ENCODE assay signal across 33 cellular contexts in genomic region chr3:150965436-150965835, GRCh38. TPM values are rescaled to one million over a fixed set of nuclear protein-coding genes. Genes with fewer than 3 reads are reported as not detected.
"Had no signal": no experiment of that assay in that cellular context is flagged by ENCODE, and none has a peak within 500 bp of the region (broad histone marks: within the 10 kb centered on the region; RNA-seq: fewer than 3 reads in every experiment).

No MANE protein-coding gene starts in this region.

- H3K36me3 Mint-ChIP-seq: activated naive CD4-positive, alpha-beta T cell treated with anti-CD3 and anti-CD28 coated beads, Interleukin-2, amount 50 U/mL, for 72 hours had no signal

- H3K36me3 ChIP-seq: brain microvascular endothelial cell, cardiac muscle cell, MG63 had no signal

- FAIRE-seq: RCC 7860 had no signal

- ATAC-seq: activated CD8-positive, alpha-beta T cell treated with anti-CD3 and anti-CD28 coated beads for 36 hours; PC-3 had no signal

- DNase-seq: activated B cell treated with CpG ODN at 0.5 μM for 24 hours; activated CD4-positive, alpha-beta T cell treated with anti-CD3 and anti-CD28 coated beads, Interleukin-2, amount 10 ng/mL, durations not matched to agents 24 days and 14 days; activated CD4-positive, alpha-beta T cell treated with anti-CD3 and anti-CD28 coated beads, Interleukin-2, amount 50 U/mL, for 4 hours; activated CD4-positive, CD25-positive, alpha-beta regulatory T cell treated with anti-CD3 and anti-CD28 coated beads, Interleukin-2, amount 50 U/mL, for 72 hours; activated CD8-positive, alpha-beta T cell treated with anti-CD3 and anti-CD28 coated beads for 36 hours; activated gamma-delta T cell; activated naive CD4-positive, alpha-beta T cell treated with anti-CD3 and anti-CD28 coated beads for 36 hours; activated T-cell treated with anti-CD3 and anti-CD28 coated beads, Interleukin-2, amount 50 U/mL, for 24 hours; amniotic stem cell; aorta; brain microvascular endothelial cell; Kasumi-1; KG1; MG63; NCI-H1048; NCI-H1105 treated with DMSO at 0.1 percent for 48 hours; NCI-H1436; NCI-H1694 treated with DMSO at 0.1 percent for 48 hours; NCI-H2029; NCI-H345; NCI-H524 treated with DMSO at 0.1 percent for 48 hours; NK-92 treated with Interleukin-12 subunit alpha and Interleukin-12 subunit beta, amount 100 ng/mL, for 24 hours; PC-3; Right ventricle myocardium superior; SW 1271; T-helper 1 cell; T-helper 2 cell; T-helper 9 cell had no signal

- H3K27ac Mint-ChIP-seq: activated B cell treated with CpG ODN at 0.5 μM for 24 hours; activated CD4-positive, alpha-beta T cell treated with anti-CD3 and anti-CD28 coated beads, Interleukin-2, amount 10 ng/mL, durations not matched to agents 24 days and 14 days; activated CD8-positive, alpha-beta T cell treated with anti-CD3 and anti-CD28 coated beads for 36 hours; activated naive CD4-positive, alpha-beta T cell treated with anti-CD3 and anti-CD28 coated beads for 36 hours; activated naive CD4-positive, alpha-beta T cell treated with anti-CD3 and anti-CD28 coated beads, Interleukin-2, amount 50 U/mL, for 72 hours; activated T-cell treated with anti-CD3 and anti-CD28 coated beads, Interleukin-2, amount 50 U/mL, for 24 hours; activated T-helper 2 cell treated with anti-CD3 and anti-CD28 coated beads, Interferon-gamma antibody, Interleukin-2, Interleukin-4, amounts not matched to agents 10 μg/mL and 5 μg/mL and 100 μg/mL, durations not matched to agents 14 hours and 24 hours and 36 hours had no signal

- H3K4me3 Mint-ChIP-seq: activated B cell treated with CpG ODN at 0.5 μM for 24 hours; activated CD4-positive, alpha-beta T cell treated with anti-CD3 and anti-CD28 coated beads, Interleukin-2, amount 10 ng/mL, durations not matched to agents 24 days and 14 days; activated CD8-positive, alpha-beta T cell treated with anti-CD3 and anti-CD28 coated beads for 36 hours; activated naive CD4-positive, alpha-beta T cell treated with anti-CD3 and anti-CD28 coated beads for 36 hours; activated T-cell treated with anti-CD3 and anti-CD28 coated beads, Interleukin-2, amount 50 U/mL, for 24 hours had no signal

- H3K27me3 ChIP-seq: brain microvascular endothelial cell, cardiac muscle cell had no signal

- H3K4me3 ChIP-seq: cardiac muscle cell, MG63 had no signal

- H3K4me1 Mint-ChIP-seq: activated B cell treated with CpG ODN at 0.5 μM for 24 hours; activated CD4-positive, alpha-beta T cell treated with anti-CD3 and anti-CD28 coated beads, Interleukin-2, amount 10 ng/mL, durations not matched to agents 24 days and 14 days had no signal

- H3K9me3 Mint-ChIP-seq: activated B cell treated with CpG ODN at 0.5 μM for 24 hours; activated CD4-positive, alpha-beta T cell treated with anti-CD3 and anti-CD28 coated beads, Interleukin-2, amount 10 ng/mL, durations not matched to agents 24 days and 14 days; activated CD8-positive, alpha-beta T cell treated with anti-CD3 and anti-CD28 coated beads for 36 hours; activated naive CD4-positive, alpha-beta T cell treated with anti-CD3 and anti-CD28 coated beads for 36 hours; activated naive CD4-positive, alpha-beta T cell treated with anti-CD3 and anti-CD28 coated beads, Interleukin-2, amount 50 U/mL, for 72 hours; activated T-cell treated with anti-CD3 and anti-CD28 coated beads, Interleukin-2, amount 50 U/mL, for 24 hours; activated T-helper 2 cell treated with anti-CD3 and anti-CD28 coated beads, Interferon-gamma antibody, Interleukin-2, Interleukin-4, amounts not matched to agents 10 μg/mL and 5 μg/mL and 100 μg/mL, durations not matched to agents 14 hours and 24 hours and 36 hours had no signal

RNA-seq across cellular contexts. Expression of gene CLRN1, which starts 7.1 kb away (rescaled TPM):
- total RNA-seq: activated B cell treated with CpG ODN at 0.5 μM for 24 hours; activated CD4-positive, alpha-beta T cell treated with anti-CD3 and anti-CD28 coated beads, Interleukin-2, amount 10 ng/mL, durations not matched to agents 24 days and 14 days; activated CD8-positive, alpha-beta T cell treated with anti-CD3 and anti-CD28 coated beads for 36 hours; activated naive CD4-positive, alpha-beta T cell treated with anti-CD3 and anti-CD28 coated beads for 36 hours; activated naive CD4-positive, alpha-beta T cell treated with anti-CD3 and anti-CD28 coated beads, Interleukin-2, amount 50 U/mL, for 72 hours; activated T-helper 2 cell treated with anti-CD3 and anti-CD28 coated beads, Interferon-gamma antibody, Interleukin-2, Interleukin-4, amounts not matched to agents 10 μg/mL and 5 μg/mL and 100 μg/mL, durations not matched to agents 14 hours and 24 hours and 36 hours; aorta; cardiac muscle cell; NCI-H460; PC-3; Right ventricle myocardium superior had no signal
